ENCODE assay signal across 19 cellular contexts in the genomic region with DNA sequence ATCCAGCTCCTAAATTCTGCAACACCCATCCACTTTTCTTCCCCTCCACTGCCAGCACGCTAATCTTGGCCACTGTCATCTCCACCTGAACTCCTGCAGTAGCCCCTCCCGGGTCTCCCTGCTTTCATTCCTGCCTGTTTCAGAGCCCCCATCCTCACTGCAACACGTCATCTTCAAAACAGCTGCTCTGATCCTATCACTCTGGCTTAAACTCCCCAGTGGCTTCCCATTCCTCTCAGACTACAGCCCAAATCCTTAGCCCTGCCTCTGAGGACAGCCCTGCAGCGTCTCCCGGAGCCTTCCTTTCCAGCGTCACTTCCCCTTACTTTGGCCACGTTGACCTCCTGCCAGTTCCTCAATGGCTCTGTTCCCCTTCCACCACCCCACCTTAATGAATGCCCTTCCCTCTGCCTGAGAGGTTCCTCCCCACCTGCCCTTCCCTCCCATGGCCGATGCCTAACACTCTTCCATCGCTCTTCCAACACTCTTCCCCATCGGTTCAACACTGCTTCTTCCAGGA. TPM values are rescaled to one million over a fixed set of nuclear protein-coding genes. Genes with fewer than 3 reads are reported as not detected.
A peak's percentile ranks its signal among the peaks of the same experiment; 100 is the strongest.
DNase-seq lines count a peak whose midpoint lies in the region; ATAC-seq and TF ChIP-seq lines count a peak whose summit lies in the region.
"Had no signal": no experiment of that assay in that cellular context is flagged by ENCODE, and none has a peak within 500 bp of the region (broad histone marks: within the 10 kb centered on the region; RNA-seq: fewer than 3 reads in every experiment).

No MANE protein-coding gene starts in this region.

- no peak overlapping the region for H3K14ac ChIP-seq in neuronal stem cell (ENCODE audit: low read length)

- H3K9me3 Mint-ChIP-seq in activated CD8-positive, alpha-beta T cell treated with anti-CD3 and anti-CD28 coated beads, Interleukin-2, amount 10 ng/mL, durations not matched to agents 7 days and 5 days (ENCODE audit: insufficient read depth) = peaks cover 14% of the 10 kb centered on the region
- H3K9me3 Mint-ChIP-seq in activated CD8-positive, alpha-beta T cell treated with anti-CD3 and anti-CD28 coated beads for 36 hours = no peaks in the 10 kb centered on the region
- H3K9me3 Mint-ChIP-seq in IgD-negative memory B cell = peaks cover 0 to 3% (median 0%) of the 10 kb centered on the region in 3 donors

- H4K91ac ChIP-seq in neuronal stem cell (ENCODE audit: low read depth, low read length, poor library complexity) = no peak overlapping the region

- no peak overlapping the region for H2BK12ac ChIP-seq in neuronal stem cell (ENCODE audit: low read length)

- H3K23ac ChIP-seq in neuronal stem cell (ENCODE audit: low read depth, low read length, poor library complexity) = peak overlapping the region; percentile 40

- no peak overlapping the region for H3K4ac ChIP-seq in neuronal stem cell (ENCODE audit: low read length)

- H2AFZ ChIP-seq in neuronal stem cell (ENCODE audit: low read length) = no peak overlapping the region

- peaks cover 66% of the 10 kb centered on the region for H3K4me1 Mint-ChIP-seq in activated CD8-positive, alpha-beta T cell treated with anti-CD3 and anti-CD28 coated beads, Interleukin-2, amount 10 ng/mL, durations not matched to agents 7 days and 5 days (ENCODE audit: low read depth)
- peaks cover 58% of the 10 kb centered on the region for H3K4me1 Mint-ChIP-seq in activated CD8-positive, alpha-beta T cell treated with anti-CD3 and anti-CD28 coated beads for 36 hours (ENCODE audit: low read depth)
- H3K4me1 Mint-ChIP-seq in IgD-negative memory B cell = peaks cover 35 to 39% (median 36%) of the 10 kb centered on the region in 3 donors

- H3K18ac ChIP-seq in neuronal stem cell (ENCODE audit: low read length) = no peak overlapping the region

- H3K79me1 ChIP-seq in neuronal stem cell (ENCODE audit: low read depth, low read length) = no peaks in the 10 kb centered on the region

- H2AK5ac ChIP-seq in neuronal stem cell (ENCODE audit: low read depth, low read length) = no peak overlapping the region

- H3K4me2 ChIP-seq in neuronal stem cell (ENCODE audit: insufficient read depth, low read length, poor library complexity, severe bottlenecking) = no peak overlapping the region

- no peak overlapping the region for H4K8ac ChIP-seq in neuronal stem cell (ENCODE audit: low read depth, low read length)

- H3K36me3 ChIP-seq in colonic mucosa (no peaks in the 10 kb centered on the region), neuronal stem cell (replicated peaks in 1 of 2; ENCODE audit: control insufficient read depth in 2 of 2, insufficient read depth in 2 of 2, low read length in 2 of 2) (no peaks in the 10 kb centered on the region)
- H3K36me3 ChIP-seq: heart left ventricle had no signal

- H3K27ac ChIP-seq in colonic mucosa (peak overlapping the region; percentile 12), neuronal stem cell (replicated peaks; ENCODE audit: low read length) (no peak overlapping the region)

- no peak for TF ChIP-seq CTCF in activated CD8-positive, alpha-beta T cell treated with anti-CD3 and anti-CD28 coated beads for 36 hours (IDR thresholded peaks at IDR 0.05)
- TF ChIP-seq CTCF in colonic mucosa (IDR thresholded peaks at IDR 0.05) = no peak

- POLR2A ChIA-PET in activated CD8-positive, alpha-beta T cell treated with anti-CD3 and anti-CD28 coated beads, Interleukin-2, amount 10 ng/mL, durations not matched to agents 7 days and 5 days (lab: Charles Lee) = no interaction called here
- POLR2A ChIA-PET in activated CD8-positive, alpha-beta T cell treated with anti-CD3 and anti-CD28 coated beads for 36 hours (lab: Charles Lee) = no interaction called here

- peak; percentile 12 for DNase-seq in activated CD8-positive, alpha-beta T cell treated with anti-CD3 and anti-CD28 coated beads, Interleukin-2, amount 10 ng/mL, durations not matched to agents 7 days and 5 days
- DNase-seq in activated CD8-positive, alpha-beta T cell treated with anti-CD3 and anti-CD28 coated beads for 36 hours = no peak
- DNase-seq in colonic mucosa (no peak), neuronal stem cell (ENCODE audit: low spot score) (no peak), SW 1271 (lab: John Stamatoyannopoulos, UW) (no peak), middle frontal gyrus (ENCODE audit: extremely low spot score, low spot score) (no peak), hypothalamus (lab: John Stamatoyannopoulos, UW) (no peak)
- DNase-seq: activated CD4-positive, alpha-beta memory T cell treated with anti-CD3 and anti-CD28 coated beads for 36 hours; activated effector memory CD4-positive, alpha-beta T cell treated with Interleukin-2 at 50 U/mL for 16 hours; dermis blood vessel endothelial cell; GF-D8; HCEC 1CT; kidney; NCI-H1105 treated with DMSO at 0.1 percent for 48 hours; NCI-H2227 treated with DMSO at 0.1 percent for 48 hours; SHP77 treated with DMSO at 0.1 percent for 48 hours; stimulated activated naive CD8-positive, alpha-beta T cell treated with anti-CD3 and anti-CD28 coated beads, Interleukin-15, Interleukin-2, amounts not matched to agents 100 U/mL and 50 U/mL, for 24 hours had no signal

- intact Hi-C loops in activated CD8-positive, alpha-beta T cell treated with anti-CD3 and anti-CD28 coated beads for 36 hours (cut with micrococcal nuclease) = no loop called here
- intact Hi-C loops in colonic mucosa (cut with DNase I) = no loop called here

- H2BK15ac ChIP-seq in neuronal stem cell (ENCODE audit: low read length) = no peak overlapping the region

- no peak overlapping the region for H2BK120ac ChIP-seq in neuronal stem cell (ENCODE audit: low read depth, low read length)

- peak overlapping the region; percentile 73 for H3K27ac Mint-ChIP-seq in activated CD8-positive, alpha-beta T cell treated with anti-CD3 and anti-CD28 coated beads, Interleukin-2, amount 10 ng/mL, durations not matched to agents 7 days and 5 days
- H3K27ac Mint-ChIP-seq in activated CD8-positive, alpha-beta T cell treated with anti-CD3 and anti-CD28 coated beads for 36 hours = no peak overlapping the region
- H3K27ac Mint-ChIP-seq in IgD-negative memory B cell = peak overlapping the region; percentile 51 to 80 (median 59)
- H3K27ac Mint-ChIP-seq: activated CD4-positive, alpha-beta memory T cell treated with anti-CD3 and anti-CD28 coated beads for 36 hours had no signal

- H3K36me3 Mint-ChIP-seq in activated CD8-positive, alpha-beta T cell treated with anti-CD3 and anti-CD28 coated beads, Interleukin-2, amount 10 ng/mL, durations not matched to agents 7 days and 5 days (ENCODE audit: low read depth) = peaks cover 20% of the 10 kb centered on the region
- H3K36me3 Mint-ChIP-seq in activated CD8-positive, alpha-beta T cell treated with anti-CD3 and anti-CD28 coated beads for 36 hours (ENCODE audit: low read depth) = no peaks in the 10 kb centered on the region
- H3K36me3 Mint-ChIP-seq in IgD-negative memory B cell = peaks cover 6% of the 10 kb centered on the region
- H3K36me3 Mint-ChIP-seq: activated CD4-positive, alpha-beta memory T cell treated with anti-CD3 and anti-CD28 coated beads for 36 hours had no signal

- CTCF ChIA-PET in activated CD8-positive, alpha-beta T cell treated with anti-CD3 and anti-CD28 coated beads, Interleukin-2, amount 10 ng/mL, durations not matched to agents 7 days and 5 days (lab: Charles Lee) = no interaction called here
- CTCF ChIA-PET in activated CD8-positive, alpha-beta T cell treated with anti-CD3 and anti-CD28 coated beads for 36 hours (lab: Charles Lee) = interaction anchor here (0.8 kb wide), 2 partner anchors 10 to 154 kb away, joined by 3 read pairs; no protein-coding TSS in a partner anchor

- no peak overlapping the region for H2BK5ac ChIP-seq in neuronal stem cell (ENCODE audit: low read length)

- H3K4me3 Mint-ChIP-seq in activated CD8-positive, alpha-beta T cell treated with anti-CD3 and anti-CD28 coated beads, Interleukin-2, amount 10 ng/mL, durations not matched to agents 7 days and 5 days = no peak overlapping the region
- H3K4me3 Mint-ChIP-seq in activated CD8-positive, alpha-beta T cell treated with anti-CD3 and anti-CD28 coated beads for 36 hours = no peak overlapping the region
- peak overlapping the region in 3 of 4 donors; percentile 56 to 86 (median 64) for H3K4me3 Mint-ChIP-seq in IgD-negative memory B cell
- H3K4me3 Mint-ChIP-seq: activated CD4-positive, alpha-beta memory T cell treated with anti-CD3 and anti-CD28 coated beads for 36 hours had no signal

- H3K9ac ChIP-seq in colonic mucosa (ENCODE audit: low read depth in 2 of 2, low read length in 2 of 2) (no peak overlapping the region), neuronal stem cell (ENCODE audit: low read depth, low read length, poor library complexity) (peak overlapping the region; percentile 27)

- ATAC-seq in activated CD8-positive, alpha-beta T cell treated with anti-CD3 and anti-CD28 coated beads, Interleukin-2, amount 10 ng/mL, durations not matched to agents 7 days and 5 days = no peak
- ATAC-seq in activated CD8-positive, alpha-beta T cell treated with anti-CD3 and anti-CD28 coated beads for 36 hours = no peak
- ATAC-seq: stimulated activated naive CD8-positive, alpha-beta T cell treated with anti-CD3 and anti-CD28 coated beads, Interleukin-15, Interleukin-2, amounts not matched to agents 100 U/mL and 50 U/mL, for 24 hours had no signal

- H3K27me3 Mint-ChIP-seq in activated CD8-positive, alpha-beta T cell treated with anti-CD3 and anti-CD28 coated beads, Interleukin-2, amount 10 ng/mL, durations not matched to agents 7 days and 5 days (ENCODE audit: low read depth) = no peaks in the 10 kb centered on the region
- no peaks in the 10 kb centered on the region for H3K27me3 Mint-ChIP-seq in activated CD8-positive, alpha-beta T cell treated with anti-CD3 and anti-CD28 coated beads for 36 hours
- H3K27me3 Mint-ChIP-seq in IgD-negative memory B cell = no peaks in the 10 kb centered on the region
- H3K27me3 Mint-ChIP-seq: activated CD4-positive, alpha-beta memory T cell treated with anti-CD3 and anti-CD28 coated beads for 36 hours had no signal

- H3K27me3 ChIP-seq in colonic mucosa (no peaks in the 10 kb centered on the region), neuronal stem cell (ENCODE audit: control insufficient read depth in 3 of 3, insufficient read depth in 3 of 3, low read depth in 1 of 3, low read length in 3 of 3) (no peaks in the 10 kb centered on the region)
- H3K27me3 ChIP-seq: heart left ventricle had no signal

- WGBS in neuronal stem cell (ENCODE audit: extremely low coverage in 2 of 2, insufficient read length in 2 of 2, insufficient replicate concordance in 1 of 2), 2 donors = no CpG with 5 or more reads among the region's 10 CpGs

- no peaks in the 10 kb centered on the region for H3K9me3 ChIP-seq in colonic mucosa
- peaks cover 5% of the 10 kb centered on the region in 2 donors for H3K9me3 ChIP-seq in neuronal stem cell (replicated peaks in 1 of 2; ENCODE audit: control insufficient read depth in 2 of 2, insufficient read depth in 1 of 2, low read depth in 1 of 2, low read length in 2 of 2)

- H3K4me3 ChIP-seq in colonic mucosa (no peak overlapping the region), neuronal stem cell (ENCODE audit: low read length in 2 of 2) (no peak overlapping the region)
- H3K4me3 ChIP-seq: heart left ventricle had no signal

- H3K4me1 ChIP-seq in colonic mucosa = peaks cover 8% of the 10 kb centered on the region
- H3K4me1 ChIP-seq in neuronal stem cell (ENCODE audit: control insufficient read depth in 2 of 2, insufficient read depth in 1 of 2, low read depth in 1 of 2, low read length in 2 of 2) = peaks cover 1 to 2% of the 10 kb centered on the region in 2 donors

RNA-seq across cellular contexts. Expression of gene IFNAR2, which starts 22.9 kb away (rescaled TPM):
- total RNA-seq in activated CD8-positive, alpha-beta T cell treated with anti-CD3 and anti-CD28 coated beads, Interleukin-2, amount 10 ng/mL, durations not matched to agents 7 days and 5 days = 10 to 100 TPM; 54.6 to 62.4 TPM
- total RNA-seq in activated CD8-positive, alpha-beta T cell treated with anti-CD3 and anti-CD28 coated beads for 36 hours = 10 to 100 TPM; 34.3 to 38.6 TPM
- 57.2 TPM for polyA plus RNA-seq in IgD-negative memory B cell
- 10 to 100 TPM in 1 of 2 donors, 1 to 10 TPM in 1; 7.0 to 19.5 TPM for total RNA-seq in colonic mucosa
- polyA plus RNA-seq in neuronal stem cell (2013, experiment 1 of 2) = 14.2 TPM
- 14.2 TPM for polyA plus RNA-seq in neuronal stem cell (2013, experiment 2 of 2)

RNA-seq across cellular contexts. Expression of gene IL10RB, which starts 59.3 kb away (rescaled TPM):
- 10 to 100 TPM; 37.1 to 44.2 TPM for total RNA-seq in activated CD8-positive, alpha-beta T cell treated with anti-CD3 and anti-CD28 coated beads, Interleukin-2, amount 10 ng/mL, durations not matched to agents 7 days and 5 days
- 10 to 100 TPM; 25.0 to 30.5 TPM for total RNA-seq in activated CD8-positive, alpha-beta T cell treated with anti-CD3 and anti-CD28 coated beads for 36 hours
- polyA plus RNA-seq in IgD-negative memory B cell = 56.6 TPM
- 10 to 100 TPM; 48.0 to 86.3 TPM for total RNA-seq in colonic mucosa
- 4.9 TPM for polyA plus RNA-seq in neuronal stem cell (2013, experiment 1 of 2)
- polyA plus RNA-seq in neuronal stem cell (2013, experiment 2 of 2) = 4.9 TPM

Comparison
In these comparisons a context has a peak if more than half of its experiments do, and no peak if none do; other contexts are left out.
1. H3K4me3 Mint-ChIP-seq: peak in IgD-negative memory B cell (3 of 4); none in activated CD8-positive, alpha-beta T cell treated with anti-CD3 and anti-CD28 coated beads, Interleukin-2, amount 10 ng/mL, durations not matched to agents 7 days and 5 days (single experiment) and activated CD8-positive, alpha-beta T cell treated with anti-CD3 and anti-CD28 coated beads for 36 hours (single experiment).